ENCODE assay signal across 20 cellular contexts in the genomic region with DNA sequence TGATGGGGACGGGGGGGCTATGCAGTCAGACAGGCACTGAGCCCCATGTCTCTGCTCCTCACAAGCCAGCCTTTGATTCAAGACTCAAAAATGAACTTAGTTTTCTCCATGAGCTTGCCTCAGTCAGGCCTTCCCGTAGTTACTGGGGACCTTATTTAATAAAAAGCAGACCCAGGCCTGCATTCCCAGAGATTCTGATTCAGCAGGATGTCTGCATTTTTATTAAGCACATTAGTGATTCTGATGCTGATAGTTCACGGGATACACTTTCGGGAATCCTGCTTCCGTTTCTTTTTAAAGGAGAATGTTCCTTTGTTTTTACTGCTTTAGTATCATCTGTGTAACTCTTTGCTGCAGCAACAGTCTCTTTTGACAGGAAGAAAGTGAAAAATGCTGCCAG. TPM values are rescaled to one million over a fixed set of nuclear protein-coding genes. Genes with fewer than 3 reads are reported as not detected.
"Had no signal": no experiment of that assay in that cellular context is flagged by ENCODE, and none has a peak within 500 bp of the region (broad histone marks: within the 10 kb centered on the region; RNA-seq: fewer than 3 reads in every experiment).

No MANE protein-coding gene starts in this region.

- H3K27me3 ChIP-seq: ovary, right atrium auricular region had no signal

- ATAC-seq: effector memory CD8-positive, alpha-beta T cell; foreskin keratinocyte; heart left ventricle; naive thymus-derived CD4-positive, alpha-beta T cell had no signal

- H3K36me3 ChIP-seq: esophagus squamous epithelium, heart left ventricle, ovary, right atrium auricular region, sigmoid colon, stomach had no signal

- H3K27ac ChIP-seq: esophagus squamous epithelium, foreskin keratinocyte, heart left ventricle, ovary, right atrium auricular region, sigmoid colon, stomach had no signal

- DNase-seq: effector memory CD8-positive, alpha-beta T cell; esophagus squamous epithelium; foreskin keratinocyte; heart left ventricle; hippocampal formation; kidney glomerular epithelial cell; naive thymus-derived CD4-positive, alpha-beta T cell; ovary; sigmoid colon; stimulated activated CD4-positive, alpha-beta T cell treated with anti-CD3 and anti-CD28 coated beads, Interleukin-12 subunit alpha, Interleukin-12 subunit beta, amount 100 ng/mL, for 4 hours; stimulated activated naive CD4-positive, alpha-beta T cell; stomach; substantia nigra had no signal

- H3K36me3 Mint-ChIP-seq: naive thymus-derived CD4-positive, alpha-beta T cell had no signal

- H3K4me3 ChIP-seq: esophagus squamous epithelium, heart left ventricle, ovary, right atrium auricular region, sigmoid colon, skin epidermis, stomach had no signal

- H3K4me1 ChIP-seq: esophagus squamous epithelium, foreskin keratinocyte, heart left ventricle, right atrium auricular region, sigmoid colon, stomach had no signal

- H3K9me3 Mint-ChIP-seq: dendritic cell treated with granulocyte-macrophage colony-stimulating factor and Interleukin-4, amounts not matched to agents 40 ng/mL and 50 ng/mL, for 4 days; effector memory CD8-positive, alpha-beta T cell; neural crest cell had no signal

- H3K27ac Mint-ChIP-seq: dendritic cell treated with granulocyte-macrophage colony-stimulating factor and Interleukin-4, amounts not matched to agents 40 ng/mL and 50 ng/mL, for 4 days; effector memory CD8-positive, alpha-beta T cell; naive thymus-derived CD4-positive, alpha-beta T cell had no signal

- H3K4me1 Mint-ChIP-seq: neural crest cell had no signal

- H3K9me3 ChIP-seq: esophagus squamous epithelium, heart left ventricle, ovary, right atrium auricular region, sigmoid colon, stomach had no signal

- H3K4me3 Mint-ChIP-seq: dendritic cell treated with granulocyte-macrophage colony-stimulating factor and Interleukin-4, amounts not matched to agents 40 ng/mL and 50 ng/mL, for 4 days; effector memory CD8-positive, alpha-beta T cell; naive thymus-derived CD4-positive, alpha-beta T cell; neural crest cell had no signal

RNA-seq across cellular contexts. Expression of a gene that starts 28.3 kb away (rescaled TPM):
- total RNA-seq: mesenteric fat pad; mononuclear cell; naive thymus-derived CD4-positive, alpha-beta T cell; neural crest cell; posterior vena cava; right atrium auricular region; stomach had no signal
- polyA plus RNA-seq: heart left ventricle; naive thymus-derived CD4-positive, alpha-beta T cell; stomach had no signal
